ENCODE assay signal across 15 cellular contexts in the genomic region with DNA sequence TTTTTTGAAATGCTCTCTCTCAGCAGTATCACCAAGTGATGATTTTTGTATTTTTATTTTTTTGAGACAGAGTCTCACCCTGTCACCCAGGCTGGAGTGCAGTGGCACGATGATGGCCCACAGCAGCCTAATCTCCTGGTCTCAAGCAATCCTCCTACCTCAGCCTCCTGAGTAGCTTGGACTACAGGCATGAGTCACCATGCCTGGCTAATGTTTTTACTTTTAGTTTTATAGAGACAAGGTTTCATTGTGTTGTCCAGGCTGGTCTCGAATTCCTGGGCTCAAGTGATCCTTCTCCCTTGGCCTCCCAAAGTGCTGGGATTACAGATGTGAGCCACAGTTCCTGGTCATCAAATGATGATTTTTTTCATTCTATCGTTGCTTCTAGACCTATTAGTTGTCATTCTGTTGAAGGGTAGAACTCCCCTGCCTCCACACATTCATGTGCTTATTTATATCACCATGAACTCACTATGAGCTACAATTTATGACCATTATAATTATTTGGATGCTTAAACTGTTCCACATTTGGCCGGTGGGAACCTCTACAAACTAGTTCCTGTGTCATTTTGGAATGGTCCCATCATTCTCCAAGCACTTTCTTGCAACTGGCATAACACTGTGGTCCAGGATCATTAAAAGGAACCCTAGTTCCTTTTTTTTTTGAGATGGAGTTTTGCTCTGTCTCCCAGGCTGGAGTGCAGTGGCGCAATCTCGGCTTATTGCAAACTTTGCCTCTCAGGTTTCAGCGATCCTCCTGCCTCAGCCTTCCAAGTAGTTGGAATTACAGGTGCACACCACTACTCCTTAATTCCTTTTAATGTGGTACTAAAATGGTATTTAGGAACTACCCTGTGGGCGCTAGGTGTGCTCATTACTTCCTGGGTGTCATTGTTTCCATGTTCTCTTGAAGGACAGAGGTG.
"Had no signal": no experiment of that assay in that cellular context is flagged by ENCODE, and none has a peak within 500 bp of the region (broad histone marks: within the 10 kb centered on the region; RNA-seq: fewer than 3 reads in every experiment).

No MANE protein-coding gene starts in this region.

- H3K36me3 ChIP-seq: colonic mucosa had no signal

- ATAC-seq: activated CD8-positive, alpha-beta T cell treated with anti-CD3 and anti-CD28 coated beads, Interleukin-2, amount 10 ng/mL, durations not matched to agents 7 days and 5 days; heart right ventricle; left lung; natural killer cell treated with Interleukin-12 subunit alpha and Interleukin-12 subunit beta and Interleukin-15 and Interleukin-18, amount 100 ng/mL, for 72 hours had no signal

- H3K4me1 ChIP-seq: adrenal gland, colonic mucosa, left lung, upper lobe of left lung had no signal

- H3K27ac Mint-ChIP-seq: activated CD8-positive, alpha-beta T cell treated with anti-CD3 and anti-CD28 coated beads, Interleukin-2, amount 10 ng/mL, durations not matched to agents 7 days and 5 days; activated naive CD4-positive, alpha-beta T cell treated with anti-CD3 and anti-CD28 coated beads for 36 hours; natural killer cell treated with Interleukin-12 subunit alpha and Interleukin-12 subunit beta and Interleukin-15 and Interleukin-18, amount 100 ng/mL, for 72 hours had no signal

- H3K27me3 Mint-ChIP-seq: natural killer cell treated with Interleukin-12 subunit alpha and Interleukin-12 subunit beta and Interleukin-15 and Interleukin-18, amount 100 ng/mL, for 72 hours had no signal

- H3K4me3 ChIP-seq: adrenal gland, colonic mucosa, heart right ventricle, left lung, upper lobe of left lung had no signal

- H3K4me3 Mint-ChIP-seq: activated CD8-positive, alpha-beta T cell treated with anti-CD3 and anti-CD28 coated beads, Interleukin-2, amount 10 ng/mL, durations not matched to agents 7 days and 5 days; activated naive CD4-positive, alpha-beta T cell treated with anti-CD3 and anti-CD28 coated beads for 36 hours; natural killer cell treated with Interleukin-12 subunit alpha and Interleukin-12 subunit beta and Interleukin-15 and Interleukin-18, amount 100 ng/mL, for 72 hours had no signal

- H3K27ac ChIP-seq: adrenal gland, colonic mucosa, heart right ventricle, left lung, upper lobe of left lung had no signal

- DNase-seq: activated CD4-positive, alpha-beta T cell treated with anti-CD3 and anti-CD28 coated beads for 4 hours; activated CD8-positive, alpha-beta memory T cell treated with anti-CD3 and anti-CD28 coated beads, Interleukin-2, amount 50 U/mL, for 48 hours; activated CD8-positive, alpha-beta T cell treated with anti-CD3 and anti-CD28 coated beads, Interleukin-2, amount 10 ng/mL, durations not matched to agents 7 days and 5 days; activated naive CD4-positive, alpha-beta T cell treated with anti-CD3 and anti-CD28 coated beads for 36 hours; adrenal gland; colonic mucosa; heart right ventricle; islet precursor cell; left lung; stimulated activated CD4-positive, alpha-beta T cell treated with anti-CD3 and anti-CD28 coated beads, Interleukin-2, amount 100 ng/mL, for 48 hours; stimulated activated naive CD4-positive, alpha-beta T cell treated with Interleukin-2 at 50 U/mL for 16 hours; upper lobe of left lung had no signal

- H3K9me3 Mint-ChIP-seq: activated naive CD4-positive, alpha-beta T cell treated with anti-CD3 and anti-CD28 coated beads for 36 hours; natural killer cell treated with Interleukin-12 subunit alpha and Interleukin-12 subunit beta and Interleukin-15 and Interleukin-18, amount 100 ng/mL, for 72 hours had no signal

- H3K9me3 ChIP-seq: adrenal gland, colonic mucosa, left lung, upper lobe of left lung had no signal

- H3K27me3 ChIP-seq: adrenal gland, colonic mucosa, heart right ventricle, left lung, upper lobe of left lung had no signal

- FAIRE-seq: endothelial cell of umbilical vein, frontal cortex had no signal
